25 cellular contexts compared by ENCODE assay signal in genomic region chr4:62327612-62328297, GRCh38.
"Had no signal": no experiment of that assay in that cellular context is flagged by ENCODE, and none has a peak within 500 bp of the region (broad histone marks: within the 10 kb centered on the region; RNA-seq: fewer than 3 reads in every experiment).

No MANE protein-coding gene starts in this region.

- H3K4me2 ChIP-seq: hepatocyte had no signal

- H3K4me1 ChIP-seq: colonic mucosa, esophagus muscularis mucosa, esophagus squamous epithelium, foreskin keratinocyte, gastrocnemius medialis, gastroesophageal sphincter had no signal

- DNase-seq: colonic mucosa; cortex of kidney; dermis blood vessel endothelial cell; dorsolateral prefrontal cortex; effector CD4-positive, alpha-beta T cell; effector CD8-positive, alpha-beta T cell; effector memory CD4-positive, alpha-beta T cell; effector memory CD8-positive, alpha-beta T cell; endodermal cell; erythroblast; esophagus squamous epithelium; foreskin fibroblast; foreskin melanocyte; gastrocnemius medialis; glutamatergic neuron; head of caudate nucleus; heart left ventricle; heart right ventricle had no signal

- ATAC-seq: effector memory CD8-positive, alpha-beta T cell; esophagus mucosa; foreskin keratinocyte; gastrocnemius medialis; gastroesophageal sphincter; heart left ventricle; heart right ventricle had no signal

- H3K4me3 ChIP-seq: colonic mucosa, coronary artery, dorsolateral prefrontal cortex, esophagus muscularis mucosa, esophagus squamous epithelium, gastrocnemius medialis, gastroesophageal sphincter, heart left ventricle, heart right ventricle, hepatocyte had no signal

- H3K9me3 ChIP-seq: colonic mucosa, esophagus muscularis mucosa, esophagus squamous epithelium, gastrocnemius medialis, gastroesophageal sphincter had no signal

- H3K79me2 ChIP-seq: hepatocyte had no signal

- H3K36me3 ChIP-seq: colonic mucosa, esophagus muscularis mucosa, esophagus squamous epithelium, gastrocnemius medialis, gastroesophageal sphincter, heart left ventricle, heart right ventricle had no signal

- H3K27me3 ChIP-seq: colonic mucosa, dorsolateral prefrontal cortex, esophagus muscularis mucosa, esophagus squamous epithelium, foreskin keratinocyte, gastrocnemius medialis, gastroesophageal sphincter, heart left ventricle, heart right ventricle, hepatocyte had no signal

- H3K27ac ChIP-seq: colonic mucosa, coronary artery, dorsolateral prefrontal cortex, epithelial cell of prostate, esophagus muscularis mucosa, esophagus squamous epithelium, foreskin keratinocyte, gastrocnemius medialis, gastroesophageal sphincter, heart left ventricle, heart right ventricle, hepatocyte had no signal

- H2AFZ ChIP-seq: hepatocyte had no signal
